8 cellular contexts compared by ENCODE assay signal in genomic region chr4:168923526-168924194, GRCh38.
A peak's percentile ranks its signal among the peaks of the same experiment; 100 is the strongest.
DNase-seq lines count a peak whose midpoint lies in the region; ATAC-seq and TF ChIP-seq lines count a peak whose summit lies in the region.

No MANE protein-coding gene starts in this region.

- H3K36me3 Mint-ChIP-seq in activated naive CD8-positive, alpha-beta T cell treated with anti-CD3 and anti-CD28 coated beads, Interleukin-2, amount 10 ng/mL, durations not matched to agents 7 days and 5 days: no peaks in the 10 kb centered on the region

- CTCF ChIA-PET in GM10248 (lab: Yijun Ruan, JAX): interaction anchor here (0.7 to 6.2 kb wide), 48 partner anchors 11 to 1124 kb away, joined by 3 to 63 read pairs (median 5); partner anchors contain the start of gene CBR4

- H3K4me1 Mint-ChIP-seq in activated naive CD8-positive, alpha-beta T cell treated with anti-CD3 and anti-CD28 coated beads, Interleukin-2, amount 10 ng/mL, durations not matched to agents 7 days and 5 days: peaks cover 2% of the 10 kb centered on the region

- TF ChIP-seq POLR2A in NB4 (IDR thresholded peaks at IDR 0.05; ENCODE audit: extremely low read depth, insufficient read length): no peak

- no peak overlapping the region for H3K27ac Mint-ChIP-seq in activated naive CD8-positive, alpha-beta T cell treated with anti-CD3 and anti-CD28 coated beads, Interleukin-2, amount 10 ng/mL, durations not matched to agents 7 days and 5 days

- POLR2A ChIA-PET in GM10248 (lab: Yijun Ruan, JAX): no interaction called here
- POLR2A ChIA-PET in activated naive CD8-positive, alpha-beta T cell treated with anti-CD3 and anti-CD28 coated beads, Interleukin-2, amount 10 ng/mL, durations not matched to agents 7 days and 5 days (lab: Charles Lee): no interaction called here

- peak; percentile 77 for ATAC-seq in HG02571 (IDR thresholded peaks at IDR 0.05; ENCODE audit: unreplicated experiment)
- ATAC-seq in activated naive CD8-positive, alpha-beta T cell treated with anti-CD3 and anti-CD28 coated beads, Interleukin-2, amount 10 ng/mL, durations not matched to agents 7 days and 5 days (ENCODE audit: low read depth): peak; percentile 47
- peak; percentile 52 to 62 for ATAC-seq in left cardiac atrium
- no peak for ATAC-seq in GM18873 (IDR thresholded peaks at IDR 0.05; ENCODE audit: low FRiP score, unreplicated experiment)

- peak; percentile 59 for DNase-seq in GM10248 (ENCODE audit: extremely low spot score)
- peak; percentile 77 for DNase-seq in NB4 (ENCODE audit: low read depth)
- DNase-seq in SK-N-DZ (ENCODE audit: low spot score): peak; percentile 74
- no peak for DNase-seq in activated naive CD8-positive, alpha-beta T cell treated with anti-CD3 and anti-CD28 coated beads, Interleukin-2, amount 10 ng/mL, durations not matched to agents 7 days and 5 days
- no peak for DNase-seq in left cardiac atrium
- DNase-seq in retina: peak; percentile 69

- peaks cover 4% of the 10 kb centered on the region for H3K27me3 Mint-ChIP-seq in activated naive CD8-positive, alpha-beta T cell treated with anti-CD3 and anti-CD28 coated beads, Interleukin-2, amount 10 ng/mL, durations not matched to agents 7 days and 5 days

- H3K4me3 ChIP-seq in NB4 (ENCODE audit: low read depth, low read length): no peak overlapping the region

- no peaks in the 10 kb centered on the region for H3K9me3 Mint-ChIP-seq in activated naive CD8-positive, alpha-beta T cell treated with anti-CD3 and anti-CD28 coated beads, Interleukin-2, amount 10 ng/mL, durations not matched to agents 7 days and 5 days

- no peak overlapping the region for H3K4me3 Mint-ChIP-seq in activated naive CD8-positive, alpha-beta T cell treated with anti-CD3 and anti-CD28 coated beads, Interleukin-2, amount 10 ng/mL, durations not matched to agents 7 days and 5 days

- TF ChIP-seq CTCF in GM10248 (IDR thresholded peaks at IDR 0.05; ENCODE audit: control extremely low read depth, extremely low read depth, low read depth, missing control alignments): peak; percentile 76
- peak; percentile 66 for TF ChIP-seq CTCF in NB4 (IDR thresholded peaks at IDR 0.05; ENCODE audit: low read depth, low read length)

- intact Hi-C loops in left cardiac atrium (cut with DNase I): loop anchor here (5.0 to 10.0 kb wide), 4 partner anchors 341 to 569 kb away; no protein-coding TSS in a partner anchor

Comparison
In these comparisons a context has a peak if more than half of its experiments do, and no peak if none do; other contexts are left out.
1. DNase-seq: peak in GM10248 (single experiment), NB4 (single experiment), SK-N-DZ (single experiment) and retina (single experiment); none in activated naive CD8-positive, alpha-beta T cell treated with anti-CD3 and anti-CD28 coated beads, Interleukin-2, amount 10 ng/mL, durations not matched to agents 7 days and 5 days (single experiment) and left cardiac atrium (single experiment).